Comparison of ENCODE assay signal across 17 cellular contexts in genomic region chr17:50208611-50209061, GRCh38. TPM values are rescaled to one million over a fixed set of nuclear protein-coding genes. Genes with fewer than 3 reads are reported as not detected.
A peak's percentile ranks its signal among the peaks of the same experiment; 100 is the strongest.
DNase-seq lines count a peak whose midpoint lies in the region; ATAC-seq, FAIRE-seq and TF ChIP-seq lines count a peak whose summit lies in the region.
"Had no signal": no experiment of that assay in that cellular context is flagged by ENCODE, and none has a peak within 500 bp of the region (broad histone marks: within the 10 kb centered on the region; RNA-seq: fewer than 3 reads in every experiment).

No MANE protein-coding gene starts in this region.

- H3K27ac Mint-ChIP-seq in activated CD8-positive, alpha-beta T cell treated with anti-CD3 and anti-CD28 coated beads for 36 hours: no peak overlapping the region
- no peak overlapping the region for H3K27ac Mint-ChIP-seq in activated naive CD4-positive, alpha-beta T cell treated with anti-CD3 and anti-CD28 coated beads, Interleukin-2, amount 50 U/mL, for 72 hours
- H3K27ac Mint-ChIP-seq: activated B cell treated with CpG ODN at 0.5 μM for 24 hours; activated T-cell treated with anti-CD3 and anti-CD28 coated beads, Interleukin-2, amount 50 U/mL, for 72 hours had no signal

- H3K9me3 ChIP-seq in BE2C (no peaks in the 10 kb centered on the region), IMR-90 (ENCODE audit: control insufficient read depth, insufficient read depth, low read length) (no peaks in the 10 kb centered on the region), esophagus muscularis mucosa (no peaks in the 10 kb centered on the region), trophoblast cell (ENCODE audit: insufficient read depth, low read depth, low read length) (no peaks in the 10 kb centered on the region), small intestine (ENCODE audit: control insufficient read depth, low read depth) (no peaks in the 10 kb centered on the region)
- H3K9me3 ChIP-seq: BLaER1 treated with 17β-estradiol and CSF1 and Interleukin-3, amounts not matched to agents 10 nM and 100 nM had no signal

- peaks cover 28% of the 10 kb centered on the region for H3K4me1 Mint-ChIP-seq in activated CD8-positive, alpha-beta T cell treated with anti-CD3 and anti-CD28 coated beads for 36 hours (ENCODE audit: low read depth)

- H4K91ac ChIP-seq in IMR-90 (ENCODE audit: insufficient read depth, low read depth, low read length) (peak overlapping the region; percentile 99), trophoblast cell (ENCODE audit: low read depth, low read length) (peak overlapping the region; percentile 96)

- H2AK5ac ChIP-seq in IMR-90 (ENCODE audit: low read depth, low read length) (peak overlapping the region; percentile 100), trophoblast cell (ENCODE audit: low read length) (peak overlapping the region; percentile 97)

- 54% methylated on average over 2 of the region's 3 CpGs; no CpG with 5 or more reads in 1 of the 2 experiments for WGBS in IMR-90 (ENCODE audit: extremely low coverage in 2 of 2, insufficient read length in 1 of 2), 2 experiments
- 85% methylated on average over 3 of the region's 3 CpGs for WGBS in esophagus muscularis mucosa
- WGBS in trophoblast cell (ENCODE audit: extremely low coverage, insufficient coverage, insufficient read length): no CpG with 5 or more reads among the region's 3 CpGs
- WGBS in small intestine, 3 donors: 39 to 64% (median 59%) methylated on average over 3 of the region's 3 CpGs

- H3K4me3 ChIP-seq in BE2C (ENCODE audit: low read depth, low read length): no peak overlapping the region
- H3K4me3 ChIP-seq in IMR-90 (ENCODE audit: insufficient read depth, low read depth, low read length): no peak overlapping the region
- H3K4me3 ChIP-seq in esophagus muscularis mucosa: no peak overlapping the region
- no peak overlapping the region for H3K4me3 ChIP-seq in trophoblast cell (ENCODE audit: low read depth, low read length)
- no peak overlapping the region for H3K4me3 ChIP-seq in small intestine (ENCODE audit: low read depth in 1 of 2, low read length in 2 of 2)
- H3K4me3 ChIP-seq: BLaER1 treated with 17β-estradiol and CSF1 and Interleukin-3, amounts not matched to agents 10 nM and 100 nM had no signal

- CTCF ChIA-PET in IMR-90 (lab: Yijun Ruan, JAX): interaction anchor here (1.4 to 1.9 kb wide), 2 partner anchors 39 to 114 kb away, joined by 3 to 6 read pairs; no protein-coding TSS in a partner anchor
- CTCF ChIA-PET in activated CD8-positive, alpha-beta T cell treated with anti-CD3 and anti-CD28 coated beads for 36 hours (lab: Charles Lee): interaction anchor here (1.9 to 3.0 kb wide), 2 partner anchors 39 to 88 kb away, joined by 6 to 8 read pairs; no protein-coding TSS in a partner anchor

- H4K20me1 ChIP-seq in IMR-90 (ENCODE audit: insufficient read depth, low read length): no peaks in the 10 kb centered on the region
- H4K20me1 ChIP-seq: BLaER1 treated with 17β-estradiol and CSF1 and Interleukin-3, amounts not matched to agents 10 nM and 100 nM had no signal

- POLR2A ChIA-PET in IMR-90 (lab: Charles Lee; ENCODE audit: unreplicated experiment): interaction anchor here (3.2 to 5.7 kb wide), 2 partner anchors 8 to 11 kb away, joined by 22 to 159 read pairs; partner anchors contain the start of gene COL1A1
- POLR2A ChIA-PET in activated CD8-positive, alpha-beta T cell treated with anti-CD3 and anti-CD28 coated beads for 36 hours (lab: Charles Lee): no interaction called here

- H4K5ac ChIP-seq in IMR-90 (ENCODE audit: low read depth, low read length): peak overlapping the region; percentile 61

- H3K9ac ChIP-seq in IMR-90 (ENCODE audit: low read depth, low read length) (peak overlapping the region; percentile 17; the same call in 1 of the 2 replicates), trophoblast cell (ENCODE audit: low read length) (no peak overlapping the region)
- H3K9ac ChIP-seq: BLaER1 treated with 17β-estradiol and CSF1 and Interleukin-3, amounts not matched to agents 10 nM and 100 nM had no signal

- dilution Hi-C loops in IMR-90 (cut with HindIII; ENCODE audit: low sequenced_read_pairs, unreplicated experiment): no loop called here

- H3K79me1 ChIP-seq in IMR-90 (ENCODE audit: low read depth in 1 of 2, low read length in 2 of 2): peaks cover 25 to 81% of the 10 kb centered on the region in 2 experiments; a peak in 3 of 4 replicates
- peaks cover 68% of the 10 kb centered on the region for H3K79me1 ChIP-seq in trophoblast cell (ENCODE audit: low read length)

- no peak for ATAC-seq in IMR-90 (ENCODE audit: low read depth)
- ATAC-seq in activated CD8-positive, alpha-beta T cell treated with anti-CD3 and anti-CD28 coated beads for 36 hours: no peak
- no peak for ATAC-seq in activated naive CD4-positive, alpha-beta T cell treated with anti-CD3 and anti-CD28 coated beads, Interleukin-2, amount 50 U/mL, for 72 hours
- ATAC-seq: activated T-cell treated with anti-CD3 and anti-CD28 coated beads, Interleukin-2, amount 50 U/mL, for 72 hours had no signal

- H2BK120ac ChIP-seq in IMR-90 (ENCODE audit: low read depth, low read length) (peak overlapping the region; percentile 99), trophoblast cell (ENCODE audit: insufficient read depth, low read length, poor library complexity) (peak overlapping the region; percentile 88)

- DNase-seq in BE2C (peak; percentile 51), IMR-90 (no peak), esophagus muscularis mucosa (ENCODE audit: extremely low spot score) (no peak), trophoblast cell (no peak), small intestine (no peak), cerebellar cortex (ENCODE audit: low spot score) (no peak)
- DNase-seq in activated CD8-positive, alpha-beta T cell treated with anti-CD3 and anti-CD28 coated beads for 36 hours: no peak
- DNase-seq in activated naive CD4-positive, alpha-beta T cell treated with anti-CD3 and anti-CD28 coated beads, Interleukin-2, amount 50 U/mL, for 72 hours (ENCODE audit: low spot score in 2 of 2): no peak
- DNase-seq: activated B cell treated with CpG ODN at 0.5 μM for 24 hours; activated T-cell treated with anti-CD3 and anti-CD28 coated beads, Interleukin-2, amount 50 U/mL, for 72 hours; cerebellar nuclear complex; kidney glomerular epithelial cell; NCI-H1092; nucleus accumbens; SIG-M5 had no signal

- H2BK5ac ChIP-seq in IMR-90 (ENCODE audit: low read depth, low read length, poor library complexity, severe bottlenecking): peak overlapping the region; percentile 91
- H2BK5ac ChIP-seq in trophoblast cell (ENCODE audit: low read depth, low read length, poor library complexity): peak overlapping the region; percentile 86

- intact Hi-C loops in IMR-90 (cut with micrococcal nuclease) (no loop called here), esophagus muscularis mucosa (cut with DNase I) (no loop called here)
- intact Hi-C loops in activated CD8-positive, alpha-beta T cell treated with anti-CD3 and anti-CD28 coated beads for 36 hours (cut with micrococcal nuclease): no loop called here

- H2BK15ac ChIP-seq in IMR-90 (ENCODE audit: low read depth, low read length): peak overlapping the region; percentile 99

- TF ChIP-seq RAD21 in IMR-90 (IDR thresholded peaks at IDR 0.05; ENCODE audit: low read length): no peak

- no peak for TF ChIP-seq EP300 in esophagus muscularis mucosa (IDR thresholded peaks at IDR 0.05)

- no peaks in the 10 kb centered on the region for H3K36me3 Mint-ChIP-seq in activated CD8-positive, alpha-beta T cell treated with anti-CD3 and anti-CD28 coated beads for 36 hours (ENCODE audit: low read depth)
- H3K36me3 Mint-ChIP-seq in activated naive CD4-positive, alpha-beta T cell treated with anti-CD3 and anti-CD28 coated beads, Interleukin-2, amount 50 U/mL, for 72 hours: no peaks in the 10 kb centered on the region

- no peak for FAIRE-seq in small intestine (lab: Jason Lieb, UNC)
- FAIRE-seq: urothelium cell line had no signal

- no peak overlapping the region for H3K4me3 Mint-ChIP-seq in activated CD8-positive, alpha-beta T cell treated with anti-CD3 and anti-CD28 coated beads for 36 hours
- H3K4me3 Mint-ChIP-seq: activated B cell treated with CpG ODN at 0.5 μM for 24 hours; activated T-cell treated with anti-CD3 and anti-CD28 coated beads, Interleukin-2, amount 50 U/mL, for 72 hours had no signal

- peak overlapping the region; percentile 100 for H2AK9ac ChIP-seq in IMR-90 (replicated peaks; ENCODE audit: low read depth, low read length, poor library complexity)

- no peak overlapping the region for H3K4me2 ChIP-seq in IMR-90 (ENCODE audit: low read depth, low read length)
- H3K4me2 ChIP-seq in trophoblast cell (ENCODE audit: low read length): no peak overlapping the region
- H3K4me2 ChIP-seq: BLaER1 treated with 17β-estradiol and CSF1 and Interleukin-3, amounts not matched to agents 10 nM and 100 nM had no signal

- H3K23ac ChIP-seq in IMR-90 (ENCODE audit: low read depth, low read length) (peak overlapping the region; percentile 97), trophoblast cell (ENCODE audit: low read length) (no peak overlapping the region)

- H3K18ac ChIP-seq in IMR-90 (ENCODE audit: low read depth, low read length) (peak overlapping the region; percentile 70), trophoblast cell (ENCODE audit: low read length) (peak overlapping the region; percentile 9)

- H3K79me2 ChIP-seq in trophoblast cell (ENCODE audit: control insufficient read depth, insufficient read depth, low read length, poor library complexity): peaks cover 10% of the 10 kb centered on the region

- H2BK12ac ChIP-seq in trophoblast cell (ENCODE audit: low read length): peak overlapping the region; percentile 95

- H3K9me1 ChIP-seq in IMR-90 (ENCODE audit: insufficient read depth, low read length): peaks cover 44% of the 10 kb centered on the region

- H4K8ac ChIP-seq in IMR-90 (ENCODE audit: low read depth in 2 of 2, low read length in 2 of 2) (peak overlapping the region; percentile 64 to 96), trophoblast cell (ENCODE audit: low read depth, low read length) (peak overlapping the region; percentile 37)

- H3K27ac ChIP-seq in IMR-90 (ENCODE audit: insufficient read depth, low read length) (peak overlapping the region; percentile 95), esophagus muscularis mucosa (replicated peaks in 1 of 4) (peak overlapping the region; percentile 81 to 89 (median 86)), trophoblast cell (ENCODE audit: low read depth, low read length) (peak overlapping the region; percentile 89), small intestine (ENCODE audit: low read depth in 1 of 2, low read length in 1 of 2) (peak overlapping the region in 1 of 2 donors; percentile 8)
- H3K27ac ChIP-seq: BLaER1 treated with 17β-estradiol and CSF1 and Interleukin-3, amounts not matched to agents 10 nM and 100 nM had no signal

- H3K9me3 Mint-ChIP-seq in activated CD8-positive, alpha-beta T cell treated with anti-CD3 and anti-CD28 coated beads for 36 hours: no peaks in the 10 kb centered on the region
- no peaks in the 10 kb centered on the region for H3K9me3 Mint-ChIP-seq in activated naive CD4-positive, alpha-beta T cell treated with anti-CD3 and anti-CD28 coated beads, Interleukin-2, amount 50 U/mL, for 72 hours
- H3K9me3 Mint-ChIP-seq: activated B cell treated with CpG ODN at 0.5 μM for 24 hours; activated T-cell treated with anti-CD3 and anti-CD28 coated beads, Interleukin-2, amount 50 U/mL, for 72 hours had no signal

- in situ Hi-C loops in IMR-90 (cut with MboI; ENCODE audit: low sequenced_read_pairs): no loop called here

- peak overlapping the region; percentile 99 for H3K4ac ChIP-seq in IMR-90 (ENCODE audit: low read depth, low read length)
- H3K4ac ChIP-seq in trophoblast cell (ENCODE audit: low read depth, low read length): peak overlapping the region; percentile 48

- H2BK20ac ChIP-seq in IMR-90 (ENCODE audit: low read depth, low read length): peak overlapping the region; percentile 98

- H3K36me3 ChIP-seq in BE2C (no peaks in the 10 kb centered on the region), IMR-90 (ENCODE audit: control insufficient read depth, insufficient read depth, low read length) (no peaks in the 10 kb centered on the region), esophagus muscularis mucosa (no peaks in the 10 kb centered on the region), trophoblast cell (ENCODE audit: control insufficient read depth in 1 of 2, insufficient read depth in 2 of 2, low read length in 2 of 2) (no peaks in the 10 kb centered on the region), small intestine (ENCODE audit: control insufficient read depth in 2 of 2, insufficient read depth in 2 of 2, low read length in 2 of 2) (no peaks in the 10 kb centered on the region)
- H3K36me3 ChIP-seq: BLaER1 treated with 17β-estradiol and CSF1 and Interleukin-3, amounts not matched to agents 10 nM and 100 nM had no signal

- H4K12ac ChIP-seq in trophoblast cell (ENCODE audit: low read depth, low read length): no peak overlapping the region

- H3K4me1 ChIP-seq in BE2C (peaks cover 38% of the 10 kb centered on the region), IMR-90 (ENCODE audit: control insufficient read depth, insufficient read depth, low read length) (peaks cover 71% of the 10 kb centered on the region), esophagus muscularis mucosa (peaks cover 24 to 88% (median 67%) of the 10 kb centered on the region in 4 donors), trophoblast cell (ENCODE audit: control insufficient read depth in 1 of 2, insufficient read depth in 2 of 2, low read length in 2 of 2) (peaks cover 65 to 73% of the 10 kb centered on the region in 2 experiments), small intestine (ENCODE audit: control insufficient read depth in 2 of 2, insufficient read depth in 1 of 2, low read depth in 1 of 2, low read length in 1 of 2) (peaks cover 0 to 6% of the 10 kb centered on the region in 2 donors)

- H3K56ac ChIP-seq in IMR-90 (ENCODE audit: extremely low read depth, insufficient read depth, low read length): peak overlapping the region; percentile 86; the same call in 1 of the 2 replicates

- H2AFZ ChIP-seq in IMR-90 (replicated peaks; ENCODE audit: low read length, poor library complexity) (peak overlapping the region; percentile 15), trophoblast cell (ENCODE audit: insufficient read depth, low read length, poor library complexity) (peak overlapping the region; percentile 38)

- peaks cover 50% of the 10 kb centered on the region for H3K27me3 Mint-ChIP-seq in activated CD8-positive, alpha-beta T cell treated with anti-CD3 and anti-CD28 coated beads for 36 hours

- no TSS peak for BruUV-seq in IMR-90 (replicated peaks; lab: Mats Ljungman, UMichigan)

- H3K27me3 ChIP-seq in BE2C: no peaks in the 10 kb centered on the region
- H3K27me3 ChIP-seq in IMR-90 (ENCODE audit: control insufficient read depth, insufficient read depth, low read length): no peaks in the 10 kb centered on the region
- no peaks in the 10 kb centered on the region for H3K27me3 ChIP-seq in esophagus muscularis mucosa
- H3K27me3 ChIP-seq in trophoblast cell (ENCODE audit: insufficient read depth, low read length): no peaks in the 10 kb centered on the region
- peaks cover 0 to 4% of the 10 kb centered on the region in 2 donors for H3K27me3 ChIP-seq in small intestine (ENCODE audit: control insufficient read depth in 2 of 2, insufficient read depth in 2 of 2, low read length in 2 of 2)

- no peak for TF ChIP-seq POLR2A in IMR-90 (IDR thresholded peaks at IDR 0.05; ENCODE audit: low read depth, low read length)
- TF ChIP-seq POLR2A in esophagus muscularis mucosa (IDR thresholded peaks at IDR 0.05; ENCODE audit: low read depth): no peak

- H3K14ac ChIP-seq in IMR-90 (replicated peaks; ENCODE audit: low read depth, low read length): peak overlapping the region; percentile 89
- peak overlapping the region; percentile 89 for H3K14ac ChIP-seq in trophoblast cell (ENCODE audit: low read length)

- TF ChIP-seq CTCF in BE2C (IDR thresholded peaks at IDR 0.05; ENCODE audit: low read depth, low read length): no peak
- TF ChIP-seq CTCF in IMR-90 (conservative IDR thresholded peaks at IDR 0.05; ENCODE audit: low read depth, low read length): no peak
- TF ChIP-seq CTCF in esophagus muscularis mucosa (IDR thresholded peaks at IDR 0.05): no peak
- TF ChIP-seq CTCF in activated CD8-positive, alpha-beta T cell treated with anti-CD3 and anti-CD28 coated beads for 36 hours (IDR thresholded peaks at IDR 0.05): no peak

RNA-seq across cellular contexts. Expression of gene COL1A1, which starts 7.2 kb away (rescaled TPM):
- 0.80 TPM for polyA plus RNA-seq in BE2C (2012; ENCODE audit: insufficient read depth, insufficient read length, low read depth)
- total RNA-seq in IMR-90 (2012; rRNA removed) (1,825 and 2,180 TPM in 2 replicates), esophagus muscularis mucosa (100 to 1,000 TPM in 1 of 4 donors, 10 to 100 TPM in 3; 20.7 to 123 (median 41.5) TPM)
- polyA plus RNA-seq in IMR-90 (2012; rRNA removed) (4,117 and 4,350 TPM in 2 replicates), small intestine (10 to 100 TPM in 1 of 3 donors, 1 to 10 TPM in 2; 2.2 to 51.6 (median 2.7) TPM)
- polyA plus RNA-seq in IMR-90 (2012; cell fraction: cytosol; rRNA removed): 6,648 and 7,973 TPM in 2 replicates
- polyA plus RNA-seq in IMR-90 (2012; cell fraction: nucleus; rRNA removed; ENCODE audit: low replicate concordance): 7,018 and 18,611 TPM in 2 replicates
- polyA plus RNA-seq in trophoblast cell (2013): 548 and 582 TPM in 2 replicates
- total RNA-seq in activated CD8-positive, alpha-beta T cell treated with anti-CD3 and anti-CD28 coated beads for 36 hours: 1 to 10 TPM in 1 of 2 experiments, under 1 TPM in 1; 0.92 to 1.0 TPM
- total RNA-seq in activated naive CD4-positive, alpha-beta T cell treated with anti-CD3 and anti-CD28 coated beads, Interleukin-2, amount 50 U/mL, for 72 hours: 1 to 10 TPM in 1 of 2 donors, under 1 TPM in 1; 0.48 to 3.0 TPM

RNA-seq across cellular contexts. Expression of gene SGCA, which starts 42.8 kb away (rescaled TPM):
- polyA plus RNA-seq in BE2C (2012; ENCODE audit: insufficient read depth, insufficient read length, low read depth): 0.65 TPM
- total RNA-seq in IMR-90 (2012; rRNA removed) (not detected in 2 replicates), esophagus muscularis mucosa (100 to 1,000 TPM in 1 of 4 donors, 10 to 100 TPM in 3; 72.7 to 145 (median 82.8) TPM)
- polyA plus RNA-seq in IMR-90 (2012; rRNA removed) (0.19 and 0.55 TPM in 2 replicates), small intestine (1 to 10 TPM in 2 of 3 donors, not detected in 1; 5.0 to 6.2 TPM)
- polyA plus RNA-seq in IMR-90 (2012; cell fraction: cytosol; rRNA removed): 0.36 and 0.43 TPM in 2 replicates
- 0.34 TPM in 1 of 2 replicates, not detected in the other for polyA plus RNA-seq in IMR-90 (2012; cell fraction: nucleus; rRNA removed; ENCODE audit: low replicate concordance)
- polyA plus RNA-seq in trophoblast cell (2013): not detected in 2 replicates
- total RNA-seq in activated CD8-positive, alpha-beta T cell treated with anti-CD3 and anti-CD28 coated beads for 36 hours: under 1 TPM in 1 of 2 experiments, not detected in 1; 0.34 TPM
- under 1 TPM; 0.31 to 0.41 TPM for total RNA-seq in activated naive CD4-positive, alpha-beta T cell treated with anti-CD3 and anti-CD28 coated beads, Interleukin-2, amount 50 U/mL, for 72 hours

RNA-seq across cellular contexts. Expression of gene PPP1R9B, which starts 58.2 kb away (rescaled TPM):
- 190 TPM for polyA plus RNA-seq in BE2C (2012; ENCODE audit: insufficient read depth, insufficient read length, low read depth)
- 28.0 and 38.6 TPM in 2 replicates for total RNA-seq in IMR-90 (2012; rRNA removed)
- 23.0 and 25.8 TPM in 2 replicates for polyA plus RNA-seq in IMR-90 (2012; rRNA removed)
- polyA plus RNA-seq in IMR-90 (2012; cell fraction: cytosol; rRNA removed): 16.2 and 19.3 TPM in 2 replicates
- 42.2 and 55.1 TPM in 2 replicates for polyA plus RNA-seq in IMR-90 (2012; cell fraction: nucleus; rRNA removed; ENCODE audit: low replicate concordance)
- 10 to 100 TPM; 20.2 to 46.3 (median 37.5) TPM for total RNA-seq in esophagus muscularis mucosa
- 23.2 and 23.4 TPM in 2 replicates for polyA plus RNA-seq in trophoblast cell (2013)
- total RNA-seq in activated CD8-positive, alpha-beta T cell treated with anti-CD3 and anti-CD28 coated beads for 36 hours: 10 to 100 TPM; 52.4 to 56.4 TPM
- polyA plus RNA-seq in small intestine: 10 to 100 TPM; 14.1 to 25.7 (median 17.4) TPM
- total RNA-seq in activated naive CD4-positive, alpha-beta T cell treated with anti-CD3 and anti-CD28 coated beads, Interleukin-2, amount 50 U/mL, for 72 hours: 100 to 1,000 TPM in 1 of 2 donors, 10 to 100 TPM in 1; 74.4 to 112 TPM

Comparison
In these comparisons a context has a peak if more than half of its experiments do, and no peak if none do; other contexts are left out.
1. RNA of gene COL1A1, which starts 7.2 kb away (total RNA-seq): 1,825 to 2,180 TPM in IMR-90; 20.7 to 123 TPM in esophagus muscularis mucosa, 0.48 to 3.0 TPM in activated naive CD4-positive, alpha-beta T cell treated with anti-CD3 and anti-CD28 coated beads, Interleukin-2, amount 50 U/mL, for 72 hours and 0.92 to 1.0 TPM in activated CD8-positive, alpha-beta T cell treated with anti-CD3 and anti-CD28 coated beads for 36 hours; every median in the first group is over 10 times any median in the second.
2. RNA of gene SGCA, which starts 42.8 kb away (total RNA-seq): 72.7 to 145 TPM in esophagus muscularis mucosa; 0.31 to 0.41 TPM in activated naive CD4-positive, alpha-beta T cell treated with anti-CD3 and anti-CD28 coated beads, Interleukin-2, amount 50 U/mL, for 72 hours, 0.34 TPM in activated CD8-positive, alpha-beta T cell treated with anti-CD3 and anti-CD28 coated beads for 36 hours and not detected in IMR-90; every median in the first group is over 10 times any median in the second.